In the genomic region with DNA sequence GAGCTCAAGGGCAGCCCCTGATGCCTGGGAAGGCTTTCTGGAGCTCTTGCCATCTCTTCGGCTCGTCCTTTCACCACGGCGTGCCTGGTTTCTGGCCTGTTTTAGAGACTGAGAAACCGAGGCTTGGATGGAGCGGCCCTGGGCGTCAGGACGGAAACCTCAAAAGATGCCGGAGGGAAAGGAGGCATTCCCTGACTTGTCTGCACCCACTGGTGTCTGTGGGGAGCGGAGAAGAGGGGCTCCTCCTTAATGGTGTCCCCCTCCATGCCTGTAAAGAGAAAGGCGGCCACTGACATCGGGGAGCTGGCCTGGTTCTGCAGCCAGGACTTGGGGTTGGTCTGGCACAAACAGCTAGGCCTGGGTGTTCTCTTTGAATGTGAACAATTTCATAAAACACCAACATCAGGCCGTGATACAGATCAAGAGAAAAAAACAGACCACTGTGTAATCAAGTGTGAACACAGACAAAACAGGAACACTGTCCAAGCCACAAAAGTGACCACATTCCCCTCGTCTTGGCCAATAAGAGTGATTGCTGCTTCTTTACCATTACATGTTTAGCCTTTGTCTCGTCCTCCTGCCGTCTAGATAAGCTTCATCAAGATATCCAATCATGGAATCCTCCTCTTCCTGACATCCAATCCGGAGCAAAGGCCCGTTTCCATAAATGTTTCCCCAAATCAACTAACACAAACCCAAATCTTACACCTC, we compare ENCODE assay signal across 8 cellular contexts. TPM values are rescaled to one million over a fixed set of nuclear protein-coding genes. Genes with fewer than 3 reads are reported as not detected.
A peak's percentile ranks its signal among the peaks of the same experiment; 100 is the strongest.
DNase-seq lines count a peak whose midpoint lies in the region; ATAC-seq and TF ChIP-seq lines count a peak whose summit lies in the region.

No MANE protein-coding gene starts in this region.

- H3K4me2 ChIP-seq in mesenchymal stem cell (ENCODE audit: low read length, poor library complexity, severe bottlenecking) = peak overlapping the region; percentile 74

- peaks cover 4% of the 10 kb centered on the region for H3K79me1 ChIP-seq in mesenchymal stem cell (replicated peaks; ENCODE audit: low read length, poor library complexity, severe bottlenecking)

- H3K4me1 ChIP-seq in body of pancreas = peaks cover 28% of the 10 kb centered on the region
- H3K4me1 ChIP-seq in mesenchymal stem cell (ENCODE audit: control insufficient read depth, insufficient read depth, low read depth, low read length) = peaks cover 15% of the 10 kb centered on the region

- H3K18ac ChIP-seq in mesenchymal stem cell (ENCODE audit: low read depth in 1 of 2, low read length in 2 of 2) = peak overlapping the region; percentile 71 to 86

- H3K14ac ChIP-seq in mesenchymal stem cell (ENCODE audit: low read length in 2 of 2) = no peak overlapping the region

- no peaks in the 10 kb centered on the region for H3K9me3 ChIP-seq in body of pancreas
- no peaks in the 10 kb centered on the region for H3K9me3 ChIP-seq in mesenchymal stem cell (ENCODE audit: control insufficient read depth, low read length)

- H2AFZ ChIP-seq in mesenchymal stem cell (ENCODE audit: low read depth, low read length) = peak overlapping the region; percentile 55

- no peak overlapping the region for H2BK15ac ChIP-seq in mesenchymal stem cell (ENCODE audit: low read depth, poor library complexity, severe bottlenecking)

- TF ChIP-seq POLR2A in body of pancreas (IDR thresholded peaks at IDR 0.05) = no peak

- H3K4me3 Mint-ChIP-seq in activated T-cell treated with anti-CD3 and anti-CD28 coated beads, Interleukin-2, amount 50 U/mL, for 24 hours = peak overlapping the region; percentile 77

- no peak overlapping the region for H2BK5ac ChIP-seq in mesenchymal stem cell (ENCODE audit: low read depth, low read length, poor library complexity, severe bottlenecking)

- H3K23ac ChIP-seq in mesenchymal stem cell (ENCODE audit: low read length in 2 of 2) = no peak overlapping the region

- DNase-seq in activated T-cell treated with anti-CD3 and anti-CD28 coated beads, Interleukin-2, amount 50 U/mL, for 24 hours = no peak
- DNase-seq in activated T-cell treated with anti-CD3 and anti-CD28 coated beads for 4 hours = no peak
- DNase-seq in LNCaP clone FGC (ENCODE audit: low read depth) = no peak
- no peak for DNase-seq in body of pancreas
- DNase-seq in mesenchymal stem cell = no peak
- DNase-seq in activated gamma-delta T cell treated with Interleukin-2 at 50 U/mL for 16 hours = no peak
- no peak for DNase-seq in ecto neural progenitor cell (ENCODE audit: low spot score)

- peak overlapping the region; percentile 87 for H4K91ac ChIP-seq in mesenchymal stem cell (ENCODE audit: low read length)

- H2BK12ac ChIP-seq in mesenchymal stem cell (ENCODE audit: low read length in 2 of 2) = no peak overlapping the region

- peak overlapping the region; percentile 70 for H3K4me3 ChIP-seq in LNCaP clone FGC (ENCODE audit: low read depth, low read length)
- H3K4me3 ChIP-seq in body of pancreas = no peak overlapping the region
- peak overlapping the region; percentile 35 to 78 for H3K4me3 ChIP-seq in mesenchymal stem cell (ENCODE audit: insufficient read depth in 1 of 2, low read depth in 1 of 2, low read length in 2 of 2)

- H3K9me3 Mint-ChIP-seq in activated T-cell treated with anti-CD3 and anti-CD28 coated beads, Interleukin-2, amount 50 U/mL, for 24 hours = no peaks in the 10 kb centered on the region

- H3K36me3 Mint-ChIP-seq in activated T-cell treated with anti-CD3 and anti-CD28 coated beads, Interleukin-2, amount 50 U/mL, for 24 hours (ENCODE audit: low read depth) = peaks cover 35% of the 10 kb centered on the region

- H3K27ac Mint-ChIP-seq in activated T-cell treated with anti-CD3 and anti-CD28 coated beads, Interleukin-2, amount 50 U/mL, for 24 hours = peak overlapping the region; percentile 91

- H3K9ac ChIP-seq in mesenchymal stem cell (ENCODE audit: low read length) = peak overlapping the region; percentile 96

- H3K4ac ChIP-seq in mesenchymal stem cell (ENCODE audit: low read depth in 1 of 2, low read length in 2 of 2) = peak overlapping the region; percentile 87 to 93

- 46 to 68% methylated on average over 14 to 18 of the region's 18 CpGs for WGBS in body of pancreas, 2 donors
- 76% methylated on average over 18 of the region's 18 CpGs for WGBS in mesenchymal stem cell

- ATAC-seq in body of pancreas (peak; percentile 16), GM18520 (IDR thresholded peaks at IDR 0.05; ENCODE audit: unreplicated experiment) (no peak)

- peak overlapping the region; percentile 13 for H2AK5ac ChIP-seq in mesenchymal stem cell (ENCODE audit: low read length, severe bottlenecking)

- H3K27me3 Mint-ChIP-seq in activated T-cell treated with anti-CD3 and anti-CD28 coated beads, Interleukin-2, amount 50 U/mL, for 24 hours = no peaks in the 10 kb centered on the region

- no peak for TF ChIP-seq CTCF in LNCaP clone FGC (IDR thresholded peaks at IDR 0.05; ENCODE audit: control insufficient read depth, extremely low read depth, insufficient read depth)
- TF ChIP-seq CTCF in body of pancreas (IDR thresholded peaks at IDR 0.05) = no peak

- H3K27ac ChIP-seq in body of pancreas (peak overlapping the region; percentile 83 to 94 (median 88)), mesenchymal stem cell (ENCODE audit: low read length, poor library complexity, severe bottlenecking) (no peak overlapping the region)

- H3K27me3 ChIP-seq in body of pancreas (no peaks in the 10 kb centered on the region), mesenchymal stem cell (ENCODE audit: control insufficient read depth in 1 of 2, insufficient read depth in 1 of 2, low read length in 2 of 2) (peaks cover 13 to 14% of the 10 kb centered on the region in 2 experiments)

- no peak overlapping the region for H2BK120ac ChIP-seq in mesenchymal stem cell (ENCODE audit: low read depth, low read length)

- peak overlapping the region; percentile 98 for H4K8ac ChIP-seq in mesenchymal stem cell (ENCODE audit: low read length)

- H3K4me1 Mint-ChIP-seq in activated T-cell treated with anti-CD3 and anti-CD28 coated beads, Interleukin-2, amount 50 U/mL, for 24 hours (ENCODE audit: low read depth) = peaks cover 43% of the 10 kb centered on the region

- intact Hi-C loops in body of pancreas (cut with DNase I) = no loop called here

- no peaks in the 10 kb centered on the region for H3K36me3 ChIP-seq in body of pancreas (replicated peaks in 1 of 2; ENCODE audit: insufficient read depth in 1 of 2, low read depth in 2 of 2)
- H3K36me3 ChIP-seq in mesenchymal stem cell (ENCODE audit: control insufficient read depth in 1 of 2, insufficient read depth in 2 of 2, low read depth in 1 of 2, low read length in 2 of 2) = peaks cover 3 to 6% of the 10 kb centered on the region in 2 experiments

RNA-seq across cellular contexts. Expression of a gene that starts 0.6 kb away (rescaled TPM):
- 10 to 100 TPM; 22.8 to 44.8 TPM for total RNA-seq in body of pancreas
- 19.8 TPM for polyA plus RNA-seq in mesenchymal stem cell (2013, experiment 1 of 2)
- 20.1 TPM for polyA plus RNA-seq in mesenchymal stem cell (2013, experiment 2 of 2)

RNA-seq across cellular contexts. Expression of a gene that starts 35.7 kb away (rescaled TPM):
- total RNA-seq in body of pancreas = 10 to 100 TPM; 15.5 to 29.3 TPM
- 3.5 TPM for polyA plus RNA-seq in mesenchymal stem cell (2013, experiment 1 of 2)
- polyA plus RNA-seq in mesenchymal stem cell (2013, experiment 2 of 2) = 2.9 TPM

RNA-seq across cellular contexts. Expression of a gene that starts 45.4 kb away (rescaled TPM):
- under 1 TPM in 1 of 2 donors, not detected in 1; 0.66 TPM for total RNA-seq in body of pancreas
- polyA plus RNA-seq in mesenchymal stem cell (2013, experiment 1 of 2) = 2.3 TPM
- 2.3 TPM for polyA plus RNA-seq in mesenchymal stem cell (2013, experiment 2 of 2)

Comparison
In these comparisons a context has a peak if more than half of its experiments do, and no peak if none do; other contexts are left out.
1. H3K4me3 ChIP-seq: peak in LNCaP clone FGC (single experiment) and mesenchymal stem cell (2 of 2); none in body of pancreas (0 of 2).